3 cellular contexts compared by ENCODE assay signal in genomic region chr6:87572031-87572430, GRCh38.
TF ChIP-seq lines count a peak whose summit lies in the region.

No MANE protein-coding gene starts in this region.

TF ChIP-seq in A549, 52 proteins besides CTCF, POLR2A, EP300 and RAD21 (continued from another document):
- no peak for TF ChIP-seq MYC (IDR thresholded peaks at IDR 0.05; ENCODE audit: borderline replicate concordance, low read length)
- TF ChIP-seq REST (IDR thresholded peaks at IDR 0.05) = no peak
- TF ChIP-seq ATOH8 (CRISPR knock-in tag; IDR thresholded peaks at IDR 0.05; ENCODE audit: low read depth) = no peak
- no peak for TF ChIP-seq CBX8 (IDR thresholded peaks at IDR 0.05)
- TF ChIP-seq ZC3H11A (IDR thresholded peaks at IDR 0.05) = no peak
- TF ChIP-seq GATA3 (IDR thresholded peaks at IDR 0.05; ENCODE audit: borderline replicate concordance) = no peak
- no peak for TF ChIP-seq NFE2L2 (conservative IDR thresholded peaks at IDR 0.05; ENCODE audit: low read length)
- no peak for TF ChIP-seq HDAC2 (IDR thresholded peaks at IDR 0.05)
- no peak for TF ChIP-seq NPAS2 (CRISPR knock-in tag; IDR thresholded peaks at IDR 0.05; ENCODE audit: borderline replicate concordance)
- TF ChIP-seq SMC3 (IDR thresholded peaks at IDR 0.05) = no peak
- no peak for TF ChIP-seq KDM1A (IDR thresholded peaks at IDR 0.05; ENCODE audit: low read depth)
- TF ChIP-seq FOSL2 (IDR thresholded peaks at IDR 0.05) = no peak
- TF ChIP-seq FOSL2 (CRISPR knock-in tag; IDR thresholded peaks at IDR 0.05) = no peak
- no peak for TF ChIP-seq FOSB (CRISPR knock-in tag; IDR thresholded peaks at IDR 0.05)
- no peak for TF ChIP-seq ZNF302 (CRISPR knock-in tag; IDR thresholded peaks at IDR 0.05)

TF ChIP-seq in endothelial cell of umbilical vein, 7 proteins besides CTCF, POLR2A, EP300 and RAD21:
- TF ChIP-seq MYC (IDR thresholded peaks at IDR 0.05; ENCODE audit: low read depth, low read length) = no peak
- TF ChIP-seq MAX (IDR thresholded peaks at IDR 0.05; ENCODE audit: insufficient read depth, insufficient read length) = no peak
- TF ChIP-seq GATA2 (IDR thresholded peaks at IDR 0.05; ENCODE audit: insufficient read depth, insufficient read length, low read depth, low read length) = no peak
- TF ChIP-seq JUN (IDR thresholded peaks at IDR 0.05; ENCODE audit: borderline replicate concordance, insufficient read depth, insufficient read length, low read depth) = no peak
- TF ChIP-seq POLR2AphosphoS5 (IDR thresholded peaks at IDR 0.05; ENCODE audit: insufficient read depth, low read depth, low read length) = no peak
- TF ChIP-seq FOS (IDR thresholded peaks at IDR 0.05; ENCODE audit: borderline replicate concordance, insufficient read depth, low read length) = no peak
- TF ChIP-seq EZH2 (IDR thresholded peaks at IDR 0.05; ENCODE audit: borderline replicate concordance, low read depth, low read length, severe bottlenecking) = no peak

TF ChIP-seq in WTC11, 78 proteins besides CTCF, POLR2A, EP300 and RAD21:
- TF ChIP-seq, protein P1, sequence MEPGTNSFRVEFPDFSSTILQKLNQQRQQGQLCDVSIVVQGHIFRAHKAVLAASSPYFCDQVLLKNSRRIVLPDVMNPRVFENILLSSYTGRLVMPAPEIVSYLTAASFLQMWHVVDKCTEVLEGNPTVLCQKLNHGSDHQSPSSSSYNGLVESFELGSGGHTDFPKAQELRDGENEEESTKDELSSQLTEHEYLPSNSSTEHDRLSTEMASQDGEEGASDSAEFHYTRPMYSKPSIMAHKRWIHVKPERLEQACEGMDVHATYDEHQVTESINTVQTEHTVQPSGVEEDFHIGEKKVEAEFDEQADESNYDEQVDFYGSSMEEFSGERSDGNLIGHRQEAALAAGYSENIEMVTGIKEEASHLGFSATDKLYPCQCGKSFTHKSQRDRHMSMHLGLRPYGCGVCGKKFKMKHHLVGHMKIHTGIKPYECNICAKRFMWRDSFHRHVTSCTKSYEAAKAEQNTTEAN (CRISPR knock-in tag; IDR thresholded peaks at IDR 0.05) = no peak
- TF ChIP-seq NR3C1 (CRISPR knock-in tag; conservative IDR thresholded peaks at IDR 0.05; ENCODE audit: low read depth) = no peak
- TF ChIP-seq, protein P2, sequence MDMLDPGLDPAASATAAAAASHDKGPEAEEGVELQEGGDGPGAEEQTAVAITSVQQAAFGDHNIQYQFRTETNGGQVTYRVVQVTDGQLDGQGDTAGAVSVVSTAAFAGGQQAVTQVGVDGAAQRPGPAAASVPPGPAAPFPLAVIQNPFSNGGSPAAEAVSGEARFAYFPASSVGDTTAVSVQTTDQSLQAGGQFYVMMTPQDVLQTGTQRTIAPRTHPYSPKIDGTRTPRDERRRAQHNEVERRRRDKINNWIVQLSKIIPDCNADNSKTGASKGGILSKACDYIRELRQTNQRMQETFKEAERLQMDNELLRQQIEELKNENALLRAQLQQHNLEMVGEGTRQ (CRISPR knock-in tag; IDR thresholded peaks at IDR 0.05) = no peak
- TF ChIP-seq TEAD4 (CRISPR knock-in tag; IDR thresholded peaks at IDR 0.05) = no peak
